ENCODE assay signal across 1 cellular context in genomic region chr1:27568247-27569087, GRCh38.
TF ChIP-seq lines count a peak whose summit lies in the region.

No MANE protein-coding gene starts in this region.

TF ChIP-seq in K562, 482 proteins besides CTCF, POLR2A, EP300 and RAD21 (continued from another document and continues in another):
- TF ChIP-seq CHD7 (IDR thresholded peaks at IDR 0.05; ENCODE audit: low read depth, low read length) (no peak), ZNF785 (CRISPR knock-in tag; IDR thresholded peaks at IDR 0.05) (no peak), PRMT5 (CRISPR knock-in tag; IDR thresholded peaks at IDR 0.05) (no peak), SP1 (CRISPR knock-in tag; IDR thresholded peaks at IDR 0.05) (peak; percentile 92), E2F3 (CRISPR knock-in tag; IDR thresholded peaks at IDR 0.05) (no peak), PHB (CRISPR knock-in tag; IDR thresholded peaks at IDR 0.05) (no peak), ZNF780A (CRISPR knock-in tag; IDR thresholded peaks at IDR 0.05) (no peak), GTF2A2 (tag; IDR thresholded peaks at IDR 0.05) (no peak), MEF2D (tag; conservative IDR thresholded peaks at IDR 0.05; ENCODE audit: low read depth) (no peak), AFF1 (IDR thresholded peaks at IDR 0.05; ENCODE audit: low read depth in 1 of 2, partially characterized antibody in 2 of 2) (no peak), TEAD4 (IDR thresholded peaks at IDR 0.05; ENCODE audit: low read length) (no peak), TEAD4 (CRISPR knock-in tag; IDR thresholded peaks at IDR 0.05; ENCODE audit: borderline replicate concordance) (no peak), SRSF9 (IDR thresholded peaks at IDR 0.05; ENCODE audit: borderline replicate concordance, low read depth, low read length) (no peak), HLTF (IDR thresholded peaks at IDR 0.05) (no peak), ZHX1 (conservative IDR thresholded peaks at IDR 0.05; ENCODE audit: low read length) (no peak), ZNF212 (CRISPR knock-in tag; IDR thresholded peaks at IDR 0.05) (no peak), CBFA2T2 (conservative IDR thresholded peaks at IDR 0.05) (no peak), ZNF140 (CRISPR knock-in tag; IDR thresholded peaks at IDR 0.05) (no peak), RUNX1 (IDR thresholded peaks at IDR 0.05; ENCODE audit: low read depth) (no peak), KLF6 (CRISPR knock-in tag; IDR thresholded peaks at IDR 0.05; ENCODE audit: borderline replicate concordance) (no peak), NEUROD1 (IDR thresholded peaks at IDR 0.05; ENCODE audit: borderline replicate concordance, low read depth, low read length, partially characterized antibody) (peak; percentile 16), ZNF347 (CRISPR knock-in tag; IDR thresholded peaks at IDR 0.05; ENCODE audit: low read depth) (no peak), ZSCAN29 (IDR thresholded peaks at IDR 0.05) (no peak), FOXO4 (CRISPR knock-in tag; IDR thresholded peaks at IDR 0.05) (no peak), BRD4 (IDR thresholded peaks at IDR 0.05) (no peak), SREBF2 (CRISPR knock-in tag; IDR thresholded peaks at IDR 0.05) (no peak), ZNF444 (CRISPR knock-in tag; IDR thresholded peaks at IDR 0.05) (no peak), MIER1 (IDR thresholded peaks at IDR 0.05; ENCODE audit: low read depth) (no peak), BRD9 (IDR thresholded peaks at IDR 0.05; ENCODE audit: low read depth, partially characterized antibody) (no peak), GATA2 (CRISPR knock-in tag; IDR thresholded peaks at IDR 0.05) (no peak), CLOCK (CRISPR knock-in tag; IDR thresholded peaks at IDR 0.05; ENCODE audit: borderline replicate concordance) (no peak), PHB2 (IDR thresholded peaks at IDR 0.05; ENCODE audit: low read depth) (no peak), USF1 (CRISPR knock-in tag; IDR thresholded peaks at IDR 0.05) (no peak), DIDO1 (tag; IDR thresholded peaks at IDR 0.05; ENCODE audit: low read depth) (no peak), HDAC8 (tag; IDR thresholded peaks at IDR 0.05) (no peak), KLF1 (tag; IDR thresholded peaks at IDR 0.05) (peak; percentile 65; the same call in 1 of the 2 replicates), ZNF134 (CRISPR knock-in tag; conservative IDR thresholded peaks at IDR 0.05) (no peak), XRCC3 (IDR thresholded peaks at IDR 0.05) (no peak), SAFB2 (IDR thresholded peaks at IDR 0.05; ENCODE audit: borderline replicate concordance, low read depth, low read length, severe bottlenecking) (no peak), SUPT5H (IDR thresholded peaks at IDR 0.05) (no peak), CREM (IDR thresholded peaks at IDR 0.05; ENCODE audit: low read depth) (peak; percentile 38; the same call in 1 of the 2 replicates), ZNF778 (CRISPR knock-in tag; IDR thresholded peaks at IDR 0.05) (no peak), ZSCAN32 (CRISPR knock-in tag; IDR thresholded peaks at IDR 0.05) (no peak), ETS2 (tag; IDR thresholded peaks at IDR 0.05; ENCODE audit: borderline replicate concordance, poor library complexity, severe bottlenecking) (no peak), ZNF583 (CRISPR knock-in tag; IDR thresholded peaks at IDR 0.05) (no peak), FOXJ3 (CRISPR knock-in tag; IDR thresholded peaks at IDR 0.05) (no peak), POLR2AphosphoS5 (IDR thresholded peaks at IDR 0.05; ENCODE audit: control insufficient read depth, insufficient read depth, low read depth, low read length) (no peak)
